Comparison of ENCODE assay signal across 8 cellular contexts in the genomic region with DNA sequence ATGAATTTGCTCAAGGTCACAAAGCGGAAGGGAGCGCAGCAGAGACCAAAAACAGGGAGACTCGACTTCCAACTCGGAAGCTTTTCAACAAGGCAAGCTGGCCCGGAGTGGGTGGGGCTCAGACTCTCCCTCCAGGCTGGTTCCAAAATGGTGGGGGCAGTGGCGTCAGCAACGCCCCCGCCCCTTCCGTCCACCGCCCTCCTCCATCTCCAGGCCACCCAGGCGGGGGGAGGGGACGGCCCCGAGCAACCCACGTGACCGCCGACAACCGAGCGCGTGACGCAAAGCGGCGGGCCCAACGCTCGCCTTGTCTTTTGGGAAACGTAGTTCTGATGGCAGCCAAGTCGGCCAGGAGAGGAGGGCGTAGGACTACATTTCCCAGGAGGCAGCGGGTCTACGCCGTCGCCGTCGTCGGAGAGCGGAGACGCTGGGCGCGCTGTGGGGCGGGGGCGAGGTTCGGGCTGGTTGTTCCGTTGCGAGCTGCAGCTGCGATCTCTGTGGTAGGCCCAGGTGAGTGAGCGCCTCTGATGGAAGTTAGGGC. TPM values are rescaled to one million over a fixed set of nuclear protein-coding genes. Genes with fewer than 3 reads are reported as not detected.
DNase-seq lines count a peak whose midpoint lies in the region; ATAC-seq and TF ChIP-seq lines count a peak whose summit lies in the region.

Gene THRAP3, plus strand, starts transcription at position 448 of the 541 bp plus-strand sequence. CDS start 58,121 bp downstream, outside the sequence.

- peaks cover 19% of the 10 kb centered on the region for H3K36me3 Mint-ChIP-seq in WTC11

- H2AFZ ChIP-seq in smooth muscle cell (ENCODE audit: low read depth): peak within 1 kb of the TSS; percentile 87

- under 1% methylated on average over 39 of the region's 45 CpGs for WGBS in smooth muscle cell (ENCODE audit: low lambda C conversion rate)

- CTCF ChIA-PET in AG04450 (lab: Charles Lee) (interaction anchor here (1.1 to 2.2 kb wide), 9 partner anchors 13 to 124 kb away, joined by 4 to 16 read pairs (median 7); partner anchors contain the start of gene TRAPPC3), WTC11 (lab: Charles Lee) (interaction anchor here (0.5 to 3.0 kb wide), 23 partner anchors 8 to 163 kb away, joined by 3 to 27 read pairs (median 4); partner anchors contain the start of gene TRAPPC3)

- H3K4me1 ChIP-seq in smooth muscle cell (ENCODE audit: low read depth): peaks cover 23% of the 10 kb centered on the region

- H3K27me3 ChIP-seq in AG04450 (ENCODE audit: control insufficient read depth, insufficient read depth, low read length) (no peaks in the 10 kb centered on the region), smooth muscle cell (ENCODE audit: low read depth) (no peaks in the 10 kb centered on the region)

- no peak for TF ChIP-seq CTCF in AG04450 (IDR thresholded peaks at IDR 0.05; ENCODE audit: low read depth, low read length)
- TF ChIP-seq CTCF in WTC11 (IDR thresholded peaks at IDR 0.05): no peak
- no peak for TF ChIP-seq CTCF in cardiac fibroblast (IDR thresholded peaks at IDR 0.05; ENCODE audit: low read depth, low read length)
- no peak for TF ChIP-seq CTCF in smooth muscle cell (IDR thresholded peaks at IDR 0.05; ENCODE audit: borderline replicate concordance, insufficient read depth, poor library complexity, severe bottlenecking)

- DNase-seq in AG04450 (ENCODE audit: low read depth, low spot score): peak; percentile 98
- DNase-seq in NCI-H226: peak; percentile 99
- DNase-seq in WTC11 (ENCODE audit: low spot score): peak; percentile 100
- peak; percentile 100 for DNase-seq in cardiac fibroblast (ENCODE audit: low read depth in 2 of 2)
- DNase-seq in iPS-NIHi11 (ENCODE audit: low spot score): peak; percentile 96
- DNase-seq in smooth muscle cell (lab: John Stamatoyannopoulos, UW; ENCODE audit: unreplicated experiment): peak; percentile 98

- peaks cover 16% of the 10 kb centered on the region for H3K4me1 Mint-ChIP-seq in WTC11

- peaks cover 14% of the 10 kb centered on the region for H3F3A ChIP-seq in smooth muscle cell (ENCODE audit: low read depth)

- no peaks in the 10 kb centered on the region for H3K9me3 Mint-ChIP-seq in WTC11

- H3K27ac ChIP-seq in AG04450 (ENCODE audit: low read depth, low read length) (peak within 1 kb of the TSS; percentile 94), smooth muscle cell (ENCODE audit: low read depth) (peak within 1 kb of the TSS; percentile 98)

- H3K9me3 ChIP-seq in AG04450 (ENCODE audit: control insufficient read depth, insufficient read depth, low read length): no peaks in the 10 kb centered on the region
- no peaks in the 10 kb centered on the region for H3K9me3 ChIP-seq in smooth muscle cell (replicated peaks; ENCODE audit: low read depth)

- H3K4me2 ChIP-seq in smooth muscle cell: peak within 1 kb of the TSS; percentile 92

- ATAC-seq in GM18909 (IDR thresholded peaks at IDR 0.05; ENCODE audit: poor library complexity, unreplicated experiment) (peak; percentile 94), HG03175 (IDR thresholded peaks at IDR 0.05; ENCODE audit: unreplicated experiment) (peak; percentile 92), WTC11 (peak; percentile 95)

- H3K4me3 Mint-ChIP-seq in WTC11: peak within 1 kb of the TSS; percentile 97

- POLR2A ChIA-PET in AG04450 (lab: Yijun Ruan, JAX) (interaction anchor here (0.5 to 2.7 kb wide), 20 partner anchors 12 to 140 kb away, joined by 3 to 17 read pairs (median 4); partner anchors contain the start of genes MAP7D1, TEKT2 and TRAPPC3), WTC11 (lab: Charles Lee) (interaction anchor here (0.6 to 1.9 kb wide), 12 partner anchors 10 to 211 kb away, joined by 3 to 8 read pairs (median 4); partner anchors contain the start of genes MAP7D1, SH3D21 and TRAPPC3)

- no peaks in the 10 kb centered on the region for H3K27me3 Mint-ChIP-seq in WTC11 (ENCODE audit: low read depth)

- H3K9ac ChIP-seq in smooth muscle cell (ENCODE audit: low read depth): peak within 1 kb of the TSS; percentile 97

- peak within 1 kb of the TSS; percentile 100 for H3K27ac Mint-ChIP-seq in WTC11

- H3K79me2 ChIP-seq in smooth muscle cell (ENCODE audit: low read depth): peaks cover 47% of the 10 kb centered on the region

- peaks cover 46% of the 10 kb centered on the region for H4K20me1 ChIP-seq in smooth muscle cell (ENCODE audit: low read depth)

- peak within 1 kb of the TSS; percentile 97 for H3K4me3 ChIP-seq in AG04450 (ENCODE audit: low read depth, low read length)
- peak within 1 kb of the TSS; percentile 88 to 91 for H3K4me3 ChIP-seq in cardiac fibroblast (replicated peaks in 1 of 2; ENCODE audit: low read depth in 2 of 2, low read length in 2 of 2)
- peak within 1 kb of the TSS; percentile 63 for H3K4me3 ChIP-seq in smooth muscle cell

- no peaks in the 10 kb centered on the region for H3K36me3 ChIP-seq in smooth muscle cell (ENCODE audit: low read depth)

TF ChIP-seq in WTC11, 78 proteins besides CTCF, POLR2A, EP300 and RAD21 (continues in another document):
- 0 out of 2 replicates have a peak, but pooled peaks have one; percentile 36 for TF ChIP-seq SMAD3 (CRISPR knock-in tag; IDR thresholded peaks at IDR 0.05; ENCODE audit: borderline replicate concordance)
- TF ChIP-seq SOX15 (CRISPR knock-in tag; IDR thresholded peaks at IDR 0.05): no peak
- TF ChIP-seq, protein P1, sequence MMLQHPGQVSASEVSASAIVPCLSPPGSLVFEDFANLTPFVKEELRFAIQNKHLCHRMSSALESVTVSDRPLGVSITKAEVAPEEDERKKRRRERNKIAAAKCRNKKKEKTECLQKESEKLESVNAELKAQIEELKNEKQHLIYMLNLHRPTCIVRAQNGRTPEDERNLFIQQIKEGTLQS (CRISPR knock-in tag; conservative IDR thresholded peaks at IDR 0.05): no peak
- TF ChIP-seq ETV6 (CRISPR knock-in tag; IDR thresholded peaks at IDR 0.05): peak; percentile 70; the same call in 1 of the 2 replicates
- TF ChIP-seq, protein P2, sequence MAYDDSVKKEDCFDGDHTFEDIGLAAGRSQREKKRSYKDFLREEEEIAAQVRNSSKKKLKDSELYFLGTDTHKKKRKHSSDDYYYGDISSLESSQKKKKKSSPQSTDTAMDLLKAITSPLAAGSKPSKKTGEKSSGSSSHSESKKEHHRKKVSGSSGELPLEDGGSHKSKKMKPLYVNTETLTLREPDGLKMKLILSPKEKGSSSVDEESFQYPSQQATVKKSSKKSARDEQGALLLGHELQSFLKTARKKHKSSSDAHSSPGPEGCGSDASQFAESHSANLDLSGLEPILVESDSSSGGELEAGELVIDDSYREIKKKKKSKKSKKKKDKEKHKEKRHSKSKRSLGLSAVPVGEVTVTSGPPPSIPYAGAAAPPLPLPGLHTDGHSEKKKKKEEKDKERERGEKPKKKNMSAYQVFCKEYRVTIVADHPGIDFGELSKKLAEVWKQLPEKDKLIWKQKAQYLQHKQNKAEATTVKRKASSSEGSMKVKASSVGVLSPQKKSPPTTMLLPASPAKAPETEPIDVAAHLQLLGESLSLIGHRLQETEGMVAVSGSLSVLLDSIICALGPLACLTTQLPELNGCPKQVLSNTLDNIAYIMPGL (CRISPR knock-in tag; IDR thresholded peaks at IDR 0.05): peak; percentile 19; the same call in 1 of the 2 replicates
- TF ChIP-seq, protein P3, sequence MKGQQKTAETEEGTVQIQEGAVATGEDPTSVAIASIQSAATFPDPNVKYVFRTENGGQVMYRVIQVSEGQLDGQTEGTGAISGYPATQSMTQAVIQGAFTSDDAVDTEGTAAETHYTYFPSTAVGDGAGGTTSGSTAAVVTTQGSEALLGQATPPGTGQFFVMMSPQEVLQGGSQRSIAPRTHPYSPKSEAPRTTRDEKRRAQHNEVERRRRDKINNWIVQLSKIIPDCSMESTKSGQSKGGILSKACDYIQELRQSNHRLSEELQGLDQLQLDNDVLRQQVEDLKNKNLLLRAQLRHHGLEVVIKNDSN (CRISPR knock-in tag; IDR thresholded peaks at IDR 0.05): peak; percentile 99
- TF ChIP-seq, protein P4, sequence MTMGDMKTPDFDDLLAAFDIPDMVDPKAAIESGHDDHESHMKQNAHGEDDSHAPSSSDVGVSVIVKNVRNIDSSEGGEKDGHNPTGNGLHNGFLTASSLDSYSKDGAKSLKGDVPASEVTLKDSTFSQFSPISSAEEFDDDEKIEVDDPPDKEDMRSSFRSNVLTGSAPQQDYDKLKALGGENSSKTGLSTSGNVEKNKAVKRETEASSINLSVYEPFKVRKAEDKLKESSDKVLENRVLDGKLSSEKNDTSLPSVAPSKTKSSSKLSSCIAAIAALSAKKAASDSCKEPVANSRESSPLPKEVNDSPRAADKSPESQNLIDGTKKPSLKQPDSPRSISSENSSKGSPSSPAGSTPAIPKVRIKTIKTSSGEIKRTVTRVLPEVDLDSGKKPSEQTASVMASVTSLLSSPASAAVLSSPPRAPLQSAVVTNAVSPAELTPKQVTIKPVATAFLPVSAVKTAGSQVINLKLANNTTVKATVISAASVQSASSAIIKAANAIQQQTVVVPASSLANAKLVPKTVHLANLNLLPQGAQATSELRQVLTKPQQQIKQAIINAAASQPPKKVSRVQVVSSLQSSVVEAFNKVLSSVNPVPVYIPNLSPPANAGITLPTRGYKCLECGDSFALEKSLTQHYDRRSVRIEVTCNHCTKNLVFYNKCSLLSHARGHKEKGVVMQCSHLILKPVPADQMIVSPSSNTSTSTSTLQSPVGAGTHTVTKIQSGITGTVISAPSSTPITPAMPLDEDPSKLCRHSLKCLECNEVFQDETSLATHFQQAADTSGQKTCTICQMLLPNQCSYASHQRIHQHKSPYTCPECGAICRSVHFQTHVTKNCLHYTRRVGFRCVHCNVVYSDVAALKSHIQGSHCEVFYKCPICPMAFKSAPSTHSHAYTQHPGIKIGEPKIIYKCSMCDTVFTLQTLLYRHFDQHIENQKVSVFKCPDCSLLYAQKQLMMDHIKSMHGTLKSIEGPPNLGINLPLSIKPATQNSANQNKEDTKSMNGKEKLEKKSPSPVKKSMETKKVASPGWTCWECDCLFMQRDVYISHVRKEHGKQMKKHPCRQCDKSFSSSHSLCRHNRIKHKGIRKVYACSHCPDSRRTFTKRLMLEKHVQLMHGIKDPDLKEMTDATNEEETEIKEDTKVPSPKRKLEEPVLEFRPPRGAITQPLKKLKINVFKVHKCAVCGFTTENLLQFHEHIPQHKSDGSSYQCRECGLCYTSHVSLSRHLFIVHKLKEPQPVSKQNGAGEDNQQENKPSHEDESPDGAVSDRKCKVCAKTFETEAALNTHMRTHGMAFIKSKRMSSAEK (CRISPR knock-in tag; IDR thresholded peaks at IDR 0.05; ENCODE audit: borderline replicate concordance): no peak
- TF ChIP-seq SP1 (CRISPR knock-in tag; conservative IDR thresholded peaks at IDR 0.05): peak; percentile 99

RNA-seq across cellular contexts. Expression of gene THRAP3, which starts in this region (rescaled TPM):
- polyA plus RNA-seq in AG04450 (2011; rRNA removed) (76.0 and 76.5 TPM in 2 replicates), smooth muscle cell (44.1 and 45.1 TPM in 2 replicates)
- 85.5 and 111 TPM in 2 replicates for polyA minus RNA-seq in AG04450 (2011; rRNA and poly(A)+ RNA removed)
- total RNA-seq in WTC11 (2021) (150 to 160 TPM (median 153 TPM) in 3 replicates), smooth muscle cell (60.5 and 97.2 TPM in 2 replicates)

Comparison
In these comparisons a context has a peak if more than half of its experiments do, and no peak if none do; other contexts are left out.
1. Peak in every context shown above with its lines: DNase-seq, ATAC-seq, H3K4me3 ChIP-seq and H3K27ac ChIP-seq.